7 cellular contexts compared by ENCODE assay signal in the genomic region with DNA sequence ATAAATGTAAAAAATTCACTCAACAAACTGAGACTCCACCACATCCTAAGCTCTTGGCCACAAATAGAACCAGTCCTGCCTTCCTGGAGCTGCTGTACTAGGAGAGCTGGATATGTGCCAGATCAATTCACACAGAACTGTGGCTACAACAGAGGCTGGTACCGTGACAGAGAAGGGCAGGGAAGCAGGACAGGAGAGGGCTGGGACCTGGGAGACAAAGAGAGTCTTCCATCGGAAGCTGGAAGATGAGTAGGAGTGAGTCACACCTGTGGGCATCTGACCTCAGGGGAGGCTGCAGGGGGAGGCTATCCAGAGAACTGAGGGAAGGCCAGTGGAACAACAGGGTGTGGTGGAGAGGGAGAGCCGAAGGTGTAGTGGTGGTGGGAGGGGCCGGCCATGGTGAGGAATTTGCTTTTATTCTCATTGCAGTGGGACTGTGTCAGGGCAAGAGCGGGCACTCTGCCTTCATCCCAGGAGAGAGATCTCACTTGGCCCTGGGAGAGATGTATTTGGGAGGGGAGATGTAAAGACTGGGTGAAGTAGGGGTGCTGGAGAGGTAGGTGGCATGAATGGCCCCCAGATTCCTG. TPM values are rescaled to one million over a fixed set of nuclear protein-coding genes. Genes with fewer than 3 reads are reported as not detected.
A peak's percentile ranks its signal among the peaks of the same experiment; 100 is the strongest.
DNase-seq lines count a peak whose midpoint lies in the region; ATAC-seq, FAIRE-seq and TF ChIP-seq lines count a peak whose summit lies in the region.
"Had no signal": no experiment of that assay in that cellular context is flagged by ENCODE, and none has a peak within 500 bp of the region (broad histone marks: within the 10 kb centered on the region; RNA-seq: fewer than 3 reads in every experiment).

No MANE protein-coding gene starts in this region.

- DNase-seq in keratinocyte (ENCODE audit: low read depth, low spot score) (peak; percentile 94), MV-4-11 (lab: John Stamatoyannopoulos, UW) (no peak)

- no peaks in the 10 kb centered on the region for H3K27me3 ChIP-seq in keratinocyte (ENCODE audit: control insufficient read depth, extremely low read depth, insufficient read depth, low read length)

- H3K36me3 ChIP-seq in ES-I3 (ENCODE audit: insufficient read depth, low read length) (no peaks in the 10 kb centered on the region), keratinocyte (ENCODE audit: control insufficient read depth in 2 of 2, extremely low read depth in 1 of 2, insufficient read depth in 2 of 2, low read length in 2 of 2) (no peaks in the 10 kb centered on the region)

- peak; percentile 96 for FAIRE-seq in keratinocyte (lab: Jason Lieb, UNC)

- peaks cover 2% of the 10 kb centered on the region for H3K9me1 ChIP-seq in keratinocyte (ENCODE audit: control insufficient read depth, extremely low read depth, insufficient read depth, low read length)

- peaks cover 33% of the 10 kb centered on the region for H3K4me1 ChIP-seq in ES-I3 (ENCODE audit: insufficient read depth, low read length)
- peaks cover 50% of the 10 kb centered on the region for H3K4me1 ChIP-seq in keratinocyte (ENCODE audit: control insufficient read depth, extremely low read depth, insufficient read depth, low read length)

- no peaks in the 10 kb centered on the region for H4K20me1 ChIP-seq in keratinocyte (ENCODE audit: control insufficient read depth, extremely low read depth, insufficient read depth, low read length)

- H3K4me3 ChIP-seq in keratinocyte (ENCODE audit: control insufficient read depth in 2 of 3, extremely low read depth in 1 of 3, insufficient read depth in 2 of 3, low read depth in 1 of 3, low read length in 3 of 3), result no peak overlapping the region

- no peaks in the 10 kb centered on the region for H3K79me2 ChIP-seq in keratinocyte (ENCODE audit: control insufficient read depth, insufficient read depth, low read length)

- H3K9me3 ChIP-seq in ES-I3 (ENCODE audit: control insufficient read depth, insufficient read depth, low read length) (no peaks in the 10 kb centered on the region), keratinocyte (ENCODE audit: control insufficient read depth, low read depth, low read length) (no peaks in the 10 kb centered on the region)

- ATAC-seq in SK-N-SH treated with all-trans-retinoic acid at 6 μM for 48 hours, result peak; percentile 12
- no peak for ATAC-seq in HG03354 (IDR thresholded peaks at IDR 0.05; ENCODE audit: poor library complexity, severe bottlenecking, unreplicated experiment)
- ATAC-seq in HG02938 (IDR thresholded peaks at IDR 0.05; ENCODE audit: unreplicated experiment), result no peak

- TF ChIP-seq CTCF in keratinocyte (optimal IDR thresholded peaks at IDR 0.05 in 1 of 3, IDR thresholded peaks at IDR 0.05 in 1 of 3, conservative IDR thresholded peaks at IDR 0.05 in 1 of 3; ENCODE audit: extremely low read depth in 1 of 3, insufficient read depth in 2 of 3, low read length in 3 of 3), result no peak

- H3K9ac ChIP-seq in ES-I3 (ENCODE audit: low read depth, low read length) (peak overlapping the region; percentile 3; the same call in 1 of the 2 replicates), keratinocyte (ENCODE audit: control insufficient read depth, extremely low read depth, insufficient read depth, low read length) (no peak overlapping the region)
- H3K9ac ChIP-seq: KMS-11 had no signal

- H3K27ac ChIP-seq in keratinocyte (ENCODE audit: control insufficient read depth, insufficient read depth, low read length), result peak overlapping the region; percentile 29
- H3K27ac ChIP-seq: KMS-11 had no signal

- no peak overlapping the region for H2AFZ ChIP-seq in keratinocyte (ENCODE audit: control insufficient read depth, low read length)

- H3K4me2 ChIP-seq in keratinocyte (ENCODE audit: control insufficient read depth, extremely low read depth, insufficient read depth, low read depth, low read length), result peak overlapping the region; percentile 55
- H3K4me2 ChIP-seq: KMS-11 had no signal

- dilution Hi-C loops in keratinocyte (cut with MboI; ENCODE audit: extremely low pct_ligation_motif_present, low sequenced_read_pairs), result no loop called here

TF ChIP-seq in SK-N-SH treated with all-trans-retinoic acid at 6 μM for 48 hours, 23 proteins besides CTCF, POLR2A, EP300 and RAD21 (continues in another document):
- TF ChIP-seq PPARA (CRISPR knock-in tag; IDR thresholded peaks at IDR 0.05; ENCODE audit: borderline replicate concordance) (no peak), ISL1 (CRISPR knock-in tag; IDR thresholded peaks at IDR 0.05) (no peak), POU6F1 (CRISPR knock-in tag; IDR thresholded peaks at IDR 0.05; ENCODE audit: borderline replicate concordance, low read depth) (no peak), ZFP3 (CRISPR knock-in tag; IDR thresholded peaks at IDR 0.05) (no peak), ZC3H10 (CRISPR knock-in tag; IDR thresholded peaks at IDR 0.05) (no peak)
- TF ChIP-seq, protein P1, sequence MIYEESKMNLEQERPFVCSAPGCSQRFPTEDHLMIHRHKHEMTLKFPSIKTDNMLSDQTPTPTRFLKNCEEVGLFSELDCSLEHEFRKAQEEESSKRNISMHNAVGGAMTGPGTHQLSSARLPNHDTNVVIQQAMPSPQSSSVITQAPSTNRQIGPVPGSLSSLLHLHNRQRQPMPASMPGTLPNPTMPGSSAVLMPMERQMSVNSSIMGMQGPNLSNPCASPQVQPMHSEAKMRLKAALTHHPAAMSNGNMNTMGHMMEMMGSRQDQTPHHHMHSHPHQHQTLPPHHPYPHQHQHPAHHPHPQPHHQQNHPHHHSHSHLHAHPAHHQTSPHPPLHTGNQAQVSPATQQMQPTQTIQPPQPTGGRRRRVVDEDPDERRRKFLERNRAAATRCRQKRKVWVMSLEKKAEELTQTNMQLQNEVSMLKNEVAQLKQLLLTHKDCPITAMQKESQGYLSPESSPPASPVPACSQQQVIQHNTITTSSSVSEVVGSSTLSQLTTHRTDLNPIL (CRISPR knock-in tag; IDR thresholded peaks at IDR 0.05; ENCODE audit: low read depth), result no peak

RNA-seq across cellular contexts. Expression of gene LTBP3, which starts 1.9 kb away (rescaled TPM):
- polyA plus RNA-seq in keratinocyte, result 9.1 to 23.0 TPM (median 11.0 TPM) in 3 replicates
- 4.4 TPM for polyA plus RNA-seq in keratinocyte (2011; ENCODE audit: low read depth)
- polyA plus RNA-seq in keratinocyte (2011; cell fraction: cytosol; rRNA removed), result 6.9 and 16.8 TPM in 2 replicates
- polyA plus RNA-seq in keratinocyte (2011; cell fraction: nucleus; rRNA removed), result 45.1 and 57.9 TPM in 2 replicates
- 8.9 and 26.6 TPM in 2 replicates for polyA plus RNA-seq in keratinocyte (2012; ENCODE audit: low replicate concordance)
- 8.8 to 64.5 TPM (median 10.5 TPM) in 3 replicates for polyA minus RNA-seq in keratinocyte
- polyA minus RNA-seq in keratinocyte (2011; cell fraction: cytosol; rRNA and poly(A)+ RNA removed), result 32.8 TPM
- 30.0 and 30.3 TPM in 2 replicates for polyA minus RNA-seq in keratinocyte (2011; cell fraction: nucleus; rRNA and poly(A)+ RNA removed)

RNA-seq across cellular contexts. Expression of gene ZNRD2, which starts 10.2 kb away (rescaled TPM):
- polyA plus RNA-seq in keratinocyte, result 33.6 to 48.5 TPM (median 47.5 TPM) in 3 replicates
- polyA plus RNA-seq in keratinocyte (2011; ENCODE audit: low read depth), result 9.1 TPM
- 29.1 and 56.1 TPM in 2 replicates for polyA plus RNA-seq in keratinocyte (2011; cell fraction: cytosol; rRNA removed)
- polyA plus RNA-seq in keratinocyte (2011; cell fraction: nucleus; rRNA removed), result 34.2 and 37.8 TPM in 2 replicates
- 47.2 and 82.7 TPM in 2 replicates for polyA plus RNA-seq in keratinocyte (2012; ENCODE audit: low replicate concordance)
- polyA minus RNA-seq in keratinocyte, result 8.8 to 35.2 TPM (median 10.5 TPM) in 3 replicates
- polyA minus RNA-seq in keratinocyte (2011; cell fraction: cytosol; rRNA and poly(A)+ RNA removed), result 33.8 TPM
- polyA minus RNA-seq in keratinocyte (2011; cell fraction: nucleus; rRNA and poly(A)+ RNA removed), result 12.9 and 16.0 TPM in 2 replicates

RNA-seq across cellular contexts. Expression of gene FAM89B, which starts 12.3 kb away (rescaled TPM):
- polyA plus RNA-seq in keratinocyte, result 11.5 to 37.6 TPM (median 13.5 TPM) in 3 replicates
- 1.3 TPM for polyA plus RNA-seq in keratinocyte (2011; ENCODE audit: low read depth)
- polyA plus RNA-seq in keratinocyte (2011; cell fraction: cytosol; rRNA removed), result 18.0 and 37.6 TPM in 2 replicates
- polyA plus RNA-seq in keratinocyte (2011; cell fraction: nucleus; rRNA removed), result 8.8 and 17.8 TPM in 2 replicates
- polyA plus RNA-seq in keratinocyte (2012; ENCODE audit: low replicate concordance), result 17.0 and 20.6 TPM in 2 replicates
- 8.9 to 33.5 TPM (median 20.7 TPM) in 3 replicates for polyA minus RNA-seq in keratinocyte
- 30.5 TPM for polyA minus RNA-seq in keratinocyte (2011; cell fraction: cytosol; rRNA and poly(A)+ RNA removed)
- 2.1 and 9.4 TPM in 2 replicates for polyA minus RNA-seq in keratinocyte (2011; cell fraction: nucleus; rRNA and poly(A)+ RNA removed)

RNA-seq across cellular contexts. Expression of gene EHBP1L1, which starts 15.8 kb away (rescaled TPM):
- 8.5 to 14.0 TPM (median 10.4 TPM) in 3 replicates for polyA plus RNA-seq in keratinocyte
- 28.9 TPM for polyA plus RNA-seq in keratinocyte (2011; ENCODE audit: low read depth)
- polyA plus RNA-seq in keratinocyte (2011; cell fraction: cytosol; rRNA removed), result 5.2 and 16.1 TPM in 2 replicates
- polyA plus RNA-seq in keratinocyte (2011; cell fraction: nucleus; rRNA removed), result 35.7 and 50.9 TPM in 2 replicates
- polyA plus RNA-seq in keratinocyte (2012; ENCODE audit: low replicate concordance), result 12.7 and 19.8 TPM in 2 replicates
- 9.8 to 25.0 TPM (median 16.6 TPM) in 3 replicates for polyA minus RNA-seq in keratinocyte
- 36.8 TPM for polyA minus RNA-seq in keratinocyte (2011; cell fraction: cytosol; rRNA and poly(A)+ RNA removed)
- 21.4 and 21.5 TPM in 2 replicates for polyA minus RNA-seq in keratinocyte (2011; cell fraction: nucleus; rRNA and poly(A)+ RNA removed)

RNA-seq across cellular contexts. Expression of gene SCYL1, which starts 35.2 kb away (rescaled TPM):
- 31.3 to 51.2 TPM (median 44.1 TPM) in 3 replicates for polyA plus RNA-seq in keratinocyte
- polyA plus RNA-seq in keratinocyte (2011; ENCODE audit: low read depth), result 25.3 TPM
- polyA plus RNA-seq in keratinocyte (2011; cell fraction: cytosol; rRNA removed), result 40.7 and 65.2 TPM in 2 replicates
- polyA plus RNA-seq in keratinocyte (2011; cell fraction: nucleus; rRNA removed), result 52.1 and 72.4 TPM in 2 replicates
- 33.0 and 44.5 TPM in 2 replicates for polyA plus RNA-seq in keratinocyte (2012; ENCODE audit: low replicate concordance)
- 34.8 to 75.0 TPM (median 43.7 TPM) in 3 replicates for polyA minus RNA-seq in keratinocyte
- polyA minus RNA-seq in keratinocyte (2011; cell fraction: cytosol; rRNA and poly(A)+ RNA removed), result 43.0 TPM
- 24.6 and 32.7 TPM in 2 replicates for polyA minus RNA-seq in keratinocyte (2011; cell fraction: nucleus; rRNA and poly(A)+ RNA removed)
